8 cellular contexts compared by ENCODE assay signal in genomic region chr17:76000016-76000754, GRCh38. TPM values are rescaled to one million over a fixed set of nuclear protein-coding genes. Genes with fewer than 3 reads are reported as not detected.
DNase-seq lines count a peak whose midpoint lies in the region; ATAC-seq and TF ChIP-seq lines count a peak whose summit lies in the region.

No MANE protein-coding gene starts in this region.

- no peak overlapping the region for H4K91ac ChIP-seq in H9 (ENCODE audit: insufficient read length, low read depth, low read length)

- no peak overlapping the region for H2BK12ac ChIP-seq in H9 (ENCODE audit: insufficient read length, low read depth, low read length)

- H3K4me1 ChIP-seq in H9 (ENCODE audit: insufficient read depth, low read length) (no peaks in the 10 kb centered on the region), adipocyte (ENCODE audit: control insufficient read depth, insufficient read depth, low read length) (peaks cover 56% of the 10 kb centered on the region)

- H3K14ac ChIP-seq in H9 (ENCODE audit: insufficient read depth, low read length), result no peak overlapping the region

- H2BK120ac ChIP-seq in H9 (ENCODE audit: low read depth, low read length, poor library complexity, severe bottlenecking), result no peak overlapping the region

- no peak overlapping the region for H2BK20ac ChIP-seq in H9 (ENCODE audit: low read depth, low read length, poor library complexity, severe bottlenecking)

- ATAC-seq in SK-N-SH treated with all-trans-retinoic acid at 6 μM for 48 hours (peak; percentile 83), GM18873 (IDR thresholded peaks at IDR 0.05; ENCODE audit: low FRiP score, unreplicated experiment) (no peak), HG02571 (IDR thresholded peaks at IDR 0.05; ENCODE audit: unreplicated experiment) (no peak)

- no peak overlapping the region for H2BK5ac ChIP-seq in H9 (ENCODE audit: insufficient read length, low read length)

- H3K23me2 ChIP-seq in H9 (ENCODE audit: insufficient read length, low read depth, low read length, poor library complexity, severe bottlenecking), result no peaks in the 10 kb centered on the region

- H3K9ac ChIP-seq in H9 (ENCODE audit: extremely low read depth, insufficient read length, low read length) (no peak overlapping the region), adipocyte (ENCODE audit: low read length) (no peak overlapping the region)

- no peaks in the 10 kb centered on the region for H3K27me3 Mint-ChIP-seq in H9 (ENCODE audit: low read depth)

- peaks cover 2% of the 10 kb centered on the region for H4K20me1 ChIP-seq in H9 (ENCODE audit: control insufficient read depth, insufficient read depth, insufficient read length)

- peaks cover 10 to 11% of the 10 kb centered on the region in 2 experiments for H3K4me1 Mint-ChIP-seq in H9

- no peaks in the 10 kb centered on the region for H3K79me2 ChIP-seq in H9 (ENCODE audit: insufficient read depth, low read length)

- H4K8ac ChIP-seq in H9 (replicated peaks; ENCODE audit: insufficient read length, low read depth, low read length), result no peak overlapping the region

- H4K5ac ChIP-seq in H9 (ENCODE audit: insufficient read length, low read depth, low read length), result no peak overlapping the region

- H3K27me3 ChIP-seq in H9 (ENCODE audit: insufficient read depth, low read length), result no peaks in the 10 kb centered on the region
- H3K27me3 ChIP-seq in adipocyte (replicated peaks; ENCODE audit: control insufficient read depth, insufficient read depth, low read length), result no peaks in the 10 kb centered on the region

- peaks cover 2% of the 10 kb centered on the region for H3K36me3 ChIP-seq in adipocyte (ENCODE audit: control insufficient read depth, insufficient read depth, low read length, severe bottlenecking)

- H3K4me3 Mint-ChIP-seq in H9, result no peak overlapping the region

- H2AK5ac ChIP-seq in H9 (ENCODE audit: insufficient read length, low read length), result no peak overlapping the region

- H3K27ac ChIP-seq in H9 (ENCODE audit: insufficient read length, low read depth, low read length), result no peak overlapping the region

- TF ChIP-seq CTCF in H9 (conservative IDR thresholded peaks at IDR 0.05), result peak; percentile 95

- H3K9me3 ChIP-seq in H9 (ENCODE audit: control insufficient read depth, low read depth, low read length) (no peaks in the 10 kb centered on the region), adipocyte (ENCODE audit: control insufficient read depth, low read length) (no peaks in the 10 kb centered on the region)

- DNase-seq in AG20443 (ENCODE audit: low spot score) (peak; percentile 81), H9 (peak; percentile 93), adipocyte (ENCODE audit: low read depth) (peak; percentile 52), iPS-NIHi11 (ENCODE audit: low spot score) (peak; percentile 98)
- DNase-seq in stimulated activated CD4-positive, alpha-beta T cell treated with anti-CD3 and anti-CD28 coated beads, Interleukin-4, amount 100 ng/mL, for 4 hours, result peak; percentile 21 to 65

- H3K23ac ChIP-seq in H9 (ENCODE audit: insufficient read length, low read depth, low read length), result no peak overlapping the region

- H3T11ph ChIP-seq in H9 (ENCODE audit: low read length), result no peak overlapping the region

- H2AFZ ChIP-seq in H9 (ENCODE audit: low read length), result no peak overlapping the region

- 0 out of 7 replicates have a peak overlapping the region, but pooled peaks of 1 of the 3 experiments have one; percentile 53 for H3K27ac Mint-ChIP-seq in H9

- H3K4ac ChIP-seq in H9 (ENCODE audit: low read depth, low read length), result no peak overlapping the region

- H3K4me2 ChIP-seq in H9 (ENCODE audit: insufficient read depth, insufficient read length, low read length), result no peak overlapping the region

- H3K4me3 ChIP-seq in adipocyte (ENCODE audit: low read length), result no peak overlapping the region

- peaks cover 0 to 17% (median 1%) of the 10 kb centered on the region in 3 experiments; a peak in 5 of 7 replicates for H3K36me3 Mint-ChIP-seq in H9 (ENCODE audit: insufficient read depth in 1 of 3, low read depth in 3 of 3)

- H3K56ac ChIP-seq in H9 (ENCODE audit: insufficient read length, low read depth, low read length), result no peak overlapping the region

- H3K18ac ChIP-seq in H9 (ENCODE audit: insufficient read length, low read depth, low read length), result no peak overlapping the region

- H2BK15ac ChIP-seq in H9 (ENCODE audit: low read depth, low read length), result no peak overlapping the region

- WGBS in H9 (ENCODE audit: extremely low coverage, insufficient read length, low lambda C conversion rate), result no CpG with 5 or more reads among the region's 31 CpGs

- H3K79me1 ChIP-seq in H9 (ENCODE audit: insufficient read depth, low read depth, low read length, poor library complexity, severe bottlenecking), result no peaks in the 10 kb centered on the region

- H3K9me3 Mint-ChIP-seq in H9, result no peaks in the 10 kb centered on the region

TF ChIP-seq in SK-N-SH treated with all-trans-retinoic acid at 6 μM for 48 hours, 23 proteins besides CTCF, POLR2A, EP300 and RAD21:
- no peak for TF ChIP-seq ZC3H10 (CRISPR knock-in tag; IDR thresholded peaks at IDR 0.05)
- TF ChIP-seq CREB5 (CRISPR knock-in tag; IDR thresholded peaks at IDR 0.05; ENCODE audit: low read depth), result no peak
- no peak for TF ChIP-seq POU6F1 (CRISPR knock-in tag; IDR thresholded peaks at IDR 0.05; ENCODE audit: borderline replicate concordance, low read depth)
- no peak for TF ChIP-seq ZNF8 (CRISPR knock-in tag; IDR thresholded peaks at IDR 0.05)
- no peak for TF ChIP-seq GLIS3 (CRISPR knock-in tag; IDR thresholded peaks at IDR 0.05)
- TF ChIP-seq TOX (CRISPR knock-in tag; IDR thresholded peaks at IDR 0.05; ENCODE audit: borderline replicate concordance), result no peak
- TF ChIP-seq ARNTL (CRISPR knock-in tag; IDR thresholded peaks at IDR 0.05; ENCODE audit: borderline replicate concordance, low read depth), result no peak

RNA-seq across cellular contexts. Expression of gene CDK3, which starts 0.5 kb away (rescaled TPM):
- total RNA-seq in H9 (2021), result 11.7 and 14.3 TPM in 2 replicates

RNA-seq across cellular contexts. Expression of gene TEN1, which starts 21.1 kb away (rescaled TPM):
- total RNA-seq in H9 (2021), result 19.3 and 19.9 TPM in 2 replicates

RNA-seq across cellular contexts. Expression of gene ACOX1, which starts 21.2 kb away (rescaled TPM):
- total RNA-seq in H9 (2021), result 27.2 and 27.4 TPM in 2 replicates

RNA-seq across cellular contexts. Expression of gene EVPL, which starts 26.9 kb away (rescaled TPM):
- 0.48 and 0.53 TPM in 2 replicates for total RNA-seq in H9 (2021)

RNA-seq across cellular contexts. Expression of gene FBF1, which starts 59.3 kb away (rescaled TPM):
- total RNA-seq in H9 (2021), result 8.3 and 9.7 TPM in 2 replicates

Comparison
In these comparisons a context has a peak if more than half of its experiments do, and no peak if none do; other contexts are left out.
1. DNase-seq: peak in every context shown above with its lines; median percentile 98 in iPS-NIHi11; 93 in H9; 81 in AG20443; 52 in adipocyte; 43 in stimulated activated CD4-positive, alpha-beta T cell treated with anti-CD3 and anti-CD28 coated beads, Interleukin-4, amount 100 ng/mL, for 4 hours.